In the genomic region with DNA sequence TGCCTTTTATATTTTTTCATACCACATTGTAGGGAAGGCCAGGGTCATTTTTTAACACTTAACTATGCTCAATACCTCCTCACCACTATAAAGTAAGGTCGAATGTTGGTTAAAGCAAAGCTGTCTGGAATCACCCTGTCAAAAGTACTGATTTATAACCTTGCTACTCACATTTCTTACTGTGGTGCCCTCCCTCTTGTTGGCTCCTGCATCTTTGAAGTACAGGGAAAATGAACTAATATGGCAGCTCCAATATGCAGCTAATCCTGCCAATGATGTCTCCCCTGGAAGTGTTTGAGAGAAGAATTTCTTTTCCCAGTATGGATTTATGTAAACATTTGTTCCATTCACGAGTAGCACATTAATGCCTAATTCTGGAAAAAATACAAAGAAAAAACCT, we compare ENCODE assay signal across 17 cellular contexts.
DNase-seq lines count a peak whose midpoint lies in the region; TF ChIP-seq lines count a peak whose summit lies in the region.
"Had no signal": no experiment of that assay in that cellular context is flagged by ENCODE, and none has a peak within 500 bp of the region (broad histone marks: within the 10 kb centered on the region; RNA-seq: fewer than 3 reads in every experiment).

No MANE protein-coding gene starts in this region.

- no peak overlapping the region for H3K4me3 Mint-ChIP-seq in Caco-2 (ENCODE audit: unreplicated experiment)
- H3K4me3 Mint-ChIP-seq: activated CD4-positive, alpha-beta T cell treated with anti-CD3 and anti-CD28 coated beads for 36 hours; memory B cell; natural killer cell treated with Interleukin-12 subunit alpha and Interleukin-12 subunit beta and Interleukin-15 and Interleukin-18, amount 100 ng/mL, for 72 hours had no signal

- H3K36me3 Mint-ChIP-seq in Caco-2 (ENCODE audit: insufficient read depth, unreplicated experiment) = peaks cover 32% of the 10 kb centered on the region
- H3K36me3 Mint-ChIP-seq: memory B cell had no signal

- H4K20me1 ChIP-seq in hepatocyte (ENCODE audit: insufficient read depth, poor library complexity, severe bottlenecking) = no peaks in the 10 kb centered on the region

- no peaks in the 10 kb centered on the region for H3K27me3 ChIP-seq in Caco-2 (replicated peaks; ENCODE audit: control insufficient read depth, insufficient read depth, low read length)
- no peaks in the 10 kb centered on the region for H3K27me3 ChIP-seq in hepatocyte
- H3K27me3 ChIP-seq: BE2C, heart right ventricle, suprapubic skin had no signal

- H3K36me3 ChIP-seq in Caco-2 (ENCODE audit: control insufficient read depth, insufficient read depth, low read length) (no peaks in the 10 kb centered on the region; the same call in 1 of the 2 replicates), HEK293 (ENCODE audit: control insufficient read depth in 2 of 2, insufficient read depth in 1 of 2, low read length in 2 of 2) (no peaks in the 10 kb centered on the region), hepatocyte (replicated peaks; ENCODE audit: insufficient read depth, low read depth) (no peaks in the 10 kb centered on the region)
- H3K36me3 ChIP-seq: BE2C, heart right ventricle, suprapubic skin had no signal

- peak overlapping the region; percentile 73 for H3K27ac Mint-ChIP-seq in Caco-2 (ENCODE audit: unreplicated experiment)
- H3K27ac Mint-ChIP-seq: activated CD4-positive, alpha-beta T cell treated with anti-CD3 and anti-CD28 coated beads for 36 hours; memory B cell; natural killer cell treated with Interleukin-12 subunit alpha and Interleukin-12 subunit beta and Interleukin-15 and Interleukin-18, amount 100 ng/mL, for 72 hours had no signal

- H3K4me1 Mint-ChIP-seq in Caco-2 (ENCODE audit: low read depth, unreplicated experiment) = peaks cover 39% of the 10 kb centered on the region
- H3K4me1 Mint-ChIP-seq: memory B cell had no signal

- intact Hi-C loops in Caco-2 (cut with micrococcal nuclease; ENCODE audit: unreplicated experiment) = loop anchor here (2.0 kb wide), 2 partner anchors 34 to 1086 kb away; no protein-coding TSS in a partner anchor

- BruUV-seq in Caco-2 (replicated peaks; lab: Mats Ljungman, UMichigan) = no TSS peak

- H3K9me3 ChIP-seq in Caco-2 = peaks cover 13% of the 10 kb centered on the region; the same call in 1 of the 2 replicates
- no peaks in the 10 kb centered on the region for H3K9me3 ChIP-seq in HEK293 (ENCODE audit: control insufficient read depth, insufficient read depth, low read depth, low read length)
- H3K9me3 ChIP-seq in hepatocyte (ENCODE audit: low read depth) = no peaks in the 10 kb centered on the region
- H3K9me3 ChIP-seq: BE2C, heart right ventricle, psoas muscle, suprapubic skin had no signal

- TF ChIP-seq CTCF in Caco-2 (IDR thresholded peaks at IDR 0.05; ENCODE audit: insufficient read depth in 1 of 2, low read depth in 1 of 2, low read length in 1 of 2, severe bottlenecking in 1 of 2, unreplicated experiment in 1 of 2) (no peak), HEK293 (tag by site-specific recombination; IDR thresholded peaks at IDR 0.05) (no peak), hepatocyte (IDR thresholded peaks at IDR 0.05; ENCODE audit: poor library complexity) (no peak)

- CTCF ChIA-PET in Caco-2 (lab: Charles Lee) (no interaction called here), HEK293 (lab: Yijun Ruan, JAX) (interaction anchor here (0.7 to 1.3 kb wide), 2 partner anchors 37 to 1231 kb away, joined by 3 read pairs; no protein-coding TSS in a partner anchor)

- WGBS in hepatocyte (ENCODE audit: low lambda C conversion rate, missing lambda C conversion rate) = 12% methylated on average over 2 of the region's 2 CpGs

- H3K79me2 ChIP-seq in hepatocyte = no peaks in the 10 kb centered on the region

- peak overlapping the region; percentile 62 for H3K4me2 ChIP-seq in hepatocyte

- POLR2A ChIA-PET in Caco-2 (lab: Charles Lee) (no interaction called here), HEK293 (lab: Yijun Ruan, JAX) (interaction anchor here (1.4 to 1.7 kb wide), 2 partner anchors 30 to 34 kb away, joined by 3 to 9 read pairs; no protein-coding TSS in a partner anchor)

- H3K4me1 ChIP-seq in Caco-2 (peaks cover 23% of the 10 kb centered on the region), HEK293 (ENCODE audit: control insufficient read depth, insufficient read depth, low read length) (peaks cover 23% of the 10 kb centered on the region), hepatocyte (ENCODE audit: insufficient read depth) (peaks cover 26% of the 10 kb centered on the region)
- H3K4me1 ChIP-seq: psoas muscle had no signal

- H3K27me3 Mint-ChIP-seq in Caco-2 (ENCODE audit: insufficient read depth, unreplicated experiment) = no peaks in the 10 kb centered on the region

- H3K27ac ChIP-seq in HEK293 (ENCODE audit: extremely low read depth, low read depth, low read length) (peak overlapping the region; percentile 94), hepatocyte (peak overlapping the region; percentile 81)
- H3K27ac ChIP-seq: psoas muscle, suprapubic skin had no signal

- peaks cover 56% of the 10 kb centered on the region for H3K9me3 Mint-ChIP-seq in Caco-2 (ENCODE audit: unreplicated experiment)
- H3K9me3 Mint-ChIP-seq: memory B cell had no signal

- no peak overlapping the region for H2AFZ ChIP-seq in hepatocyte

- no peaks in the 10 kb centered on the region for H3K9me2 ChIP-seq in hepatocyte (replicated peaks; ENCODE audit: insufficient read depth)

- H3K4me3 ChIP-seq in Caco-2 (ENCODE audit: low read depth, low read length) = no peak overlapping the region
- H3K4me3 ChIP-seq in HEK293 (ENCODE audit: low read depth, low read length) = no peak overlapping the region
- no peak overlapping the region for H3K4me3 ChIP-seq in hepatocyte
- H3K4me3 ChIP-seq: heart right ventricle, psoas muscle, suprapubic skin had no signal

- peak in 1 of 2 experiments; percentile 17 for DNase-seq in Caco-2
- DNase-seq in RPMI7951 (ENCODE audit: low read depth) = peak; percentile 72
- no peak for DNase-seq in hepatocyte (ENCODE audit: low spot score)
- no peak for DNase-seq in putamen (ENCODE audit: low spot score)
- DNase-seq in SKM-1 treated with dmso at 0.1 percent for 144 hours (lab: John Stamatoyannopoulos, UW; ENCODE audit: unreplicated experiment) = no peak
- DNase-seq in stimulated activated CD4-positive, alpha-beta T cell treated with anti-CD3 and anti-CD28 coated beads, Interleukin-12 subunit alpha, Interleukin-12 subunit beta, amount 100 ng/mL, for 4 hours = no peak
- no peak for DNase-seq in NCI-H146 (lab: John Stamatoyannopoulos, UW)
- DNase-seq: activated CD4-positive, alpha-beta T cell treated with anti-CD3 and anti-CD28 coated beads for 36 hours; anterior cingulate cortex; heart right ventricle; islet precursor cell; psoas muscle had no signal

TF ChIP-seq in HEK293, 187 proteins besides CTCF, POLR2A, EP300 and RAD21 (continues in another document):
- TF ChIP-seq MEIS1 (CRISPR knock-in tag; IDR thresholded peaks at IDR 0.05; ENCODE audit: borderline replicate concordance) = peak; percentile 87
- TF ChIP-seq ZNF341 (tag by site-specific recombination; IDR thresholded peaks at IDR 0.05; ENCODE audit: low read depth) = 0 out of 2 replicates have a peak, but pooled peaks have one; percentile 25
- no peak for TF ChIP-seq ZNF629 (tag by site-specific recombination; IDR thresholded peaks at IDR 0.05)
- TF ChIP-seq, protein P1, sequence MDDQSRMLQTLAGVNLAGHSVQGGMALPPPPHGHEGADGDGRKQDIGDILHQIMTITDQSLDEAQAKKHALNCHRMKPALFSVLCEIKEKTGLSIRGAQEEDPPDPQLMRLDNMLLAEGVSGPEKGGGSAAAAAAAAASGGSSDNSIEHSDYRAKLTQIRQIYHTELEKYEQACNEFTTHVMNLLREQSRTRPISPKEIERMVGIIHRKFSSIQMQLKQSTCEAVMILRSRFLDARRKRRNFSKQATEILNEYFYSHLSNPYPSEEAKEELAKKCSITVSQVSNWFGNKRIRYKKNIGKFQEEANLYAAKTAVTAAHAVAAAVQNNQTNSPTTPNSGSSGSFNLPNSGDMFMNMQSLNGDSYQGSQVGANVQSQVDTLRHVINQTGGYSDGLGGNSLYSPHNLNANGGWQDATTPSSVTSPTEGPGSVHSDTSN (CRISPR knock-in tag; IDR thresholded peaks at IDR 0.05) = 0 out of 2 replicates have a peak, but pooled peaks have one; percentile 50
- no peak for TF ChIP-seq ZNF639 (tag by site-specific recombination; IDR thresholded peaks at IDR 0.05)
- TF ChIP-seq ZBTB6 (tag by site-specific recombination; IDR thresholded peaks at IDR 0.05) = peak; percentile 18; the same call in 1 of the 2 replicates
- TF ChIP-seq ZNF362 (tag by site-specific recombination; IDR thresholded peaks at IDR 0.05) = peak; percentile 34
- TF ChIP-seq IKZF3 (tag by site-specific recombination; IDR thresholded peaks at IDR 0.05) = peak; percentile 48; the same call in 1 of the 2 replicates
